In the genomic region with DNA sequence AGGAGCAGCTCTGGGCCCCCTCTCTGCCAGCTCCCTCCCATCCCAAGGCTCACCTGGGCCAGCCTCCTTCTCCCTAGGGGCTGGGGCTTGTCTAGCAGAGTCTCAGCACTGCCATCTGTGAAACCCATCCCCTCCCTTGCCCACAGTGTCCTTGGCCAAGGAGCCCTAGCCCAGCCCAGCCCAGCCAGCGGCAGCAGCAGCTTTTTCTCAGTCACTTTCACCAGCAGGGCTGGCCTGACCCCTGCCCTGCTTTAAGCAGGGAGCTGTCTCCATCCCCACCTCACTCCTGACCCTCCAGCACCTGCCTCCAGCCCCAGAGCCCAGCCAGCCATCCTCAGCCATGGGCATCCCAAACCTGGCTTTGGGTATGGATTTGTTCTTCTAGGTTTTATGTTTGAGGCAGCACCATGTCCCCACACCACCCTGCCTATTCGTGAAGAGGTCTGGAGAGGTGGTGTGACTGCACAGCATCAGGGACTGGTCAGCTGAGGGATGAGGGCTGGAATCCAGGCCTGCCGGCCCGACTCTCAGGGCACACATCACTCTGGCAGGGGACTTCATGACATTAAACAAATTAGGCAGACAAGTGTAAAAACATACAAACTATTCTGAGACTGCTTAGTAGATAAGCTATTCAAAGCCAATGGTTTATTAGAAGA, we compare ENCODE assay signal across 20 cellular contexts.
"Had no signal": no experiment of that assay in that cellular context is flagged by ENCODE, and none has a peak within 500 bp of the region (broad histone marks: within the 10 kb centered on the region; RNA-seq: fewer than 3 reads in every experiment).

No MANE protein-coding gene starts in this region.

- H3K36me3 Mint-ChIP-seq: mesothelial cell of epicardium, neural progenitor cell had no signal

- H3K4me3 ChIP-seq: dorsolateral prefrontal cortex, esophagus squamous epithelium, hepatocyte, neural progenitor cell, tibial nerve, upper lobe of right lung, vagina had no signal

- H3K9me3 ChIP-seq: esophagus squamous epithelium, tibial nerve, upper lobe of right lung, vagina had no signal

- H3K4me2 ChIP-seq: hepatocyte, neural progenitor cell had no signal

- H3K27me3 Mint-ChIP-seq: central memory CD8-positive, alpha-beta T cell; natural killer cell treated with Interleukin-12 subunit alpha and Interleukin-12 subunit beta and Interleukin-15 and Interleukin-18, amount 100 ng/mL, for 72 hours had no signal

- H3K4me1 ChIP-seq: upper lobe of right lung, vagina had no signal

- ATAC-seq: natural killer cell treated with Interleukin-12 subunit alpha and Interleukin-12 subunit beta and Interleukin-15 and Interleukin-18, amount 100 ng/mL, for 72 hours; upper lobe of right lung had no signal

- H3K4me1 Mint-ChIP-seq: mesothelial cell of epicardium had no signal

- H2AFZ ChIP-seq: hepatocyte, neural progenitor cell had no signal

- H3K9me3 Mint-ChIP-seq: central memory CD8-positive, alpha-beta T cell; natural killer cell treated with Interleukin-12 subunit alpha and Interleukin-12 subunit beta and Interleukin-15 and Interleukin-18, amount 100 ng/mL, for 72 hours had no signal

- H3K27ac ChIP-seq: dorsolateral prefrontal cortex, epithelial cell of prostate, esophagus squamous epithelium, hepatocyte, neural progenitor cell, tibial nerve, upper lobe of right lung, vagina had no signal

- H3K4me3 Mint-ChIP-seq: central memory CD8-positive, alpha-beta T cell; mesothelial cell of epicardium; natural killer cell treated with Interleukin-12 subunit alpha and Interleukin-12 subunit beta and Interleukin-15 and Interleukin-18, amount 100 ng/mL, for 72 hours; neural progenitor cell had no signal

- H3K27ac Mint-ChIP-seq: mesothelial cell of epicardium; natural killer cell treated with Interleukin-12 subunit alpha and Interleukin-12 subunit beta and Interleukin-15 and Interleukin-18, amount 100 ng/mL, for 72 hours; neural progenitor cell had no signal

- DNase-seq: cortex of kidney; dorsolateral prefrontal cortex; effector CD8-positive, alpha-beta T cell; esophagus squamous epithelium; foreskin fibroblast; kidney; left colon; posterior cingulate gyrus; small intestine; stimulated activated CD4-positive, alpha-beta T cell treated with anti-CD3 and anti-CD28 coated beads, Interleukin-12 subunit alpha, Interleukin-12 subunit beta, amount 100 ng/mL, for 4 hours; stimulated activated naive CD4-positive, alpha-beta T cell; upper lobe of right lung had no signal

- H3K27me3 ChIP-seq: dorsolateral prefrontal cortex, hepatocyte, neural progenitor cell, tibial nerve, upper lobe of right lung, vagina had no signal

- H3K9ac ChIP-seq: neural progenitor cell had no signal

- H3K79me2 ChIP-seq: hepatocyte had no signal

- H3K36me3 ChIP-seq: esophagus squamous epithelium, neural progenitor cell, tibial nerve, upper lobe of right lung, vagina had no signal
